In genomic region chr22:19143967-19144400, GRCh38 we compare ENCODE assay signal across 6 cellular contexts. TPM values are rescaled to one million over a fixed set of nuclear protein-coding genes. Genes with fewer than 3 reads are reported as not detected.
DNase-seq lines count a peak whose midpoint lies in the region; ATAC-seq, FAIRE-seq and TF ChIP-seq lines count a peak whose summit lies in the region.

No MANE protein-coding gene starts in this region.

- H3K9me3 Mint-ChIP-seq in activated CD8-positive, alpha-beta memory T cell treated with anti-CD3 and anti-CD28 coated beads, Interleukin-2, amount 10 ng/mL, durations not matched to agents 7 days and 5 days (ENCODE audit: low read depth) = no peaks in the 10 kb centered on the region
- peaks cover 5% of the 10 kb centered on the region for H3K9me3 Mint-ChIP-seq in astrocyte (ENCODE audit: unreplicated experiment)
- H3K9me3 Mint-ChIP-seq in naive thymus-derived CD4-positive, alpha-beta T cell = no peaks in the 10 kb centered on the region

- H3K9ac ChIP-seq in astrocyte (ENCODE audit: low read length) = peak overlapping the region; percentile 96

- H4K20me1 ChIP-seq in astrocyte (ENCODE audit: insufficient read depth, low read length) = peaks cover 28% of the 10 kb centered on the region

- FAIRE-seq in astrocyte (lab: Jason Lieb, UNC) = no peak

- POLR2A ChIA-PET in naive thymus-derived CD4-positive, alpha-beta T cell (lab: Charles Lee) = interaction anchor here (0.9 to 2.1 kb wide), 8 partner anchors 21 to 1066 kb away, joined by 3 to 13 read pairs (median 4); partner anchors contain the start of genes DGCR2 and PEX26

- H3K9me3 ChIP-seq in astrocyte (ENCODE audit: insufficient read depth, low read depth, low read length) = no peaks in the 10 kb centered on the region
- H3K9me3 ChIP-seq in naive thymus-derived CD4-positive, alpha-beta T cell (ENCODE audit: control insufficient read depth in 2 of 3, low read length in 3 of 3) = no peaks in the 10 kb centered on the region

- peaks cover 19% of the 10 kb centered on the region for H3K4me1 Mint-ChIP-seq in activated CD8-positive, alpha-beta memory T cell treated with anti-CD3 and anti-CD28 coated beads, Interleukin-2, amount 10 ng/mL, durations not matched to agents 7 days and 5 days
- peaks cover 4% of the 10 kb centered on the region for H3K4me1 Mint-ChIP-seq in astrocyte (ENCODE audit: low read depth, unreplicated experiment)
- H3K4me1 Mint-ChIP-seq in naive thymus-derived CD4-positive, alpha-beta T cell = peaks cover 8 to 32% (median 18%) of the 10 kb centered on the region in 7 donors

- peak; percentile 35 for ATAC-seq in activated CD8-positive, alpha-beta memory T cell treated with anti-CD3 and anti-CD28 coated beads, Interleukin-2, amount 10 ng/mL, durations not matched to agents 7 days and 5 days
- ATAC-seq in naive thymus-derived CD4-positive, alpha-beta T cell = no peak
- no peak for ATAC-seq in HG03460 (IDR thresholded peaks at IDR 0.05; ENCODE audit: unreplicated experiment)

- peaks cover 24% of the 10 kb centered on the region for H3K27me3 Mint-ChIP-seq in activated CD8-positive, alpha-beta memory T cell treated with anti-CD3 and anti-CD28 coated beads, Interleukin-2, amount 10 ng/mL, durations not matched to agents 7 days and 5 days
- H3K27me3 Mint-ChIP-seq in astrocyte (ENCODE audit: low read depth, unreplicated experiment) = peaks cover 30% of the 10 kb centered on the region
- peaks cover 9 to 33% (median 11%) of the 10 kb centered on the region in 5 donors for H3K27me3 Mint-ChIP-seq in naive thymus-derived CD4-positive, alpha-beta T cell

- no peak for TF ChIP-seq CTCF in astrocyte (IDR thresholded peaks at IDR 0.05; ENCODE audit: insufficient read depth, low read depth, low read length)

- peaks cover 18% of the 10 kb centered on the region for H3K27me3 ChIP-seq in astrocyte (ENCODE audit: insufficient read depth, low read length)
- H3K27me3 ChIP-seq in naive thymus-derived CD4-positive, alpha-beta T cell (ENCODE audit: control insufficient read depth in 2 of 2, insufficient read depth in 2 of 2, low read length in 2 of 2) = peaks cover 0 to 1% of the 10 kb centered on the region in 2 donors

- peaks cover 22% of the 10 kb centered on the region for H3K79me2 ChIP-seq in astrocyte (ENCODE audit: insufficient read depth, low read length)

- H3K36me3 Mint-ChIP-seq in activated CD8-positive, alpha-beta memory T cell treated with anti-CD3 and anti-CD28 coated beads, Interleukin-2, amount 10 ng/mL, durations not matched to agents 7 days and 5 days = peaks cover 6% of the 10 kb centered on the region
- H3K36me3 Mint-ChIP-seq in astrocyte (ENCODE audit: low read depth, unreplicated experiment) = peaks cover 16% of the 10 kb centered on the region
- H3K36me3 Mint-ChIP-seq in naive thymus-derived CD4-positive, alpha-beta T cell = peaks cover 0 to 12% (median 9%) of the 10 kb centered on the region in 5 donors

- peak overlapping the region; percentile 86 for H2AFZ ChIP-seq in astrocyte (ENCODE audit: low read depth, low read length)

- CTCF ChIA-PET in activated CD8-positive, alpha-beta memory T cell treated with anti-CD3 and anti-CD28 coated beads, Interleukin-2, amount 10 ng/mL, durations not matched to agents 7 days and 5 days (lab: Charles Lee) = interaction anchor here (0.8 to 3.7 kb wide), 32 partner anchors 8 to 486 kb away, joined by 3 to 17 read pairs (median 4); partner anchors contain the start of genes CDC45, DGCR2, DGCR6 and SLC25A1
- CTCF ChIA-PET in naive thymus-derived CD4-positive, alpha-beta T cell (lab: Charles Lee) = interaction anchor here (1.7 to 1.8 kb wide), 2 partner anchors 32 to 38 kb away, joined by 6 to 9 read pairs; no protein-coding TSS in a partner anchor

- peak overlapping the region; percentile 96 for H3K27ac Mint-ChIP-seq in activated CD8-positive, alpha-beta memory T cell treated with anti-CD3 and anti-CD28 coated beads, Interleukin-2, amount 10 ng/mL, durations not matched to agents 7 days and 5 days
- H3K27ac Mint-ChIP-seq in astrocyte (ENCODE audit: unreplicated experiment) = peak overlapping the region; percentile 88
- H3K27ac Mint-ChIP-seq in naive thymus-derived CD4-positive, alpha-beta T cell = peak overlapping the region; percentile 91 to 99 (median 97)

- peaks cover 21% of the 10 kb centered on the region for H3K36me3 ChIP-seq in astrocyte (ENCODE audit: insufficient read depth, low read length)
- peaks cover 0 to 40% (median 0%) of the 10 kb centered on the region in 3 experiments for H3K36me3 ChIP-seq in naive thymus-derived CD4-positive, alpha-beta T cell (ENCODE audit: control insufficient read depth in 2 of 3, insufficient read depth in 3 of 3, low read length in 3 of 3)

- peak; percentile 75 for DNase-seq in activated CD8-positive, alpha-beta memory T cell treated with anti-CD3 and anti-CD28 coated beads, Interleukin-2, amount 10 ng/mL, durations not matched to agents 7 days and 5 days
- no peak for DNase-seq in activated CD8-positive, alpha-beta memory T cell treated with anti-CD3 and anti-CD28 coated beads for 24 hours
- peak; percentile 12 for DNase-seq in astrocyte (ENCODE audit: low read depth)
- DNase-seq in naive thymus-derived CD4-positive, alpha-beta T cell = peak in 6 of 9 donors; percentile 8 to 40 (median 26)
- no peak for DNase-seq in NCI-H1694 (lab: John Stamatoyannopoulos, UW)

- peak overlapping the region; percentile 95 for H3K4me3 Mint-ChIP-seq in activated CD8-positive, alpha-beta memory T cell treated with anti-CD3 and anti-CD28 coated beads, Interleukin-2, amount 10 ng/mL, durations not matched to agents 7 days and 5 days
- H3K4me3 Mint-ChIP-seq in astrocyte (ENCODE audit: unreplicated experiment) = peak overlapping the region; percentile 99
- peak overlapping the region; percentile 84 to 99 (median 98) for H3K4me3 Mint-ChIP-seq in naive thymus-derived CD4-positive, alpha-beta T cell

- peak overlapping the region; percentile 66 for H3K27ac ChIP-seq in astrocyte (ENCODE audit: low read depth, low read length)
- H3K27ac ChIP-seq in naive thymus-derived CD4-positive, alpha-beta T cell (ENCODE audit: low read depth, low read length) = peak overlapping the region; percentile 93

- no peaks in the 10 kb centered on the region for H3K4me1 ChIP-seq in astrocyte (ENCODE audit: insufficient read depth, low read length)
- H3K4me1 ChIP-seq in naive thymus-derived CD4-positive, alpha-beta T cell (ENCODE audit: control insufficient read depth in 2 of 2, insufficient read depth in 2 of 2, low read length in 2 of 2) = no peaks in the 10 kb centered on the region

- peak overlapping the region; percentile 90 for H3K4me3 ChIP-seq in astrocyte (ENCODE audit: insufficient read depth, low read depth, low read length)
- peak overlapping the region; percentile 83 for H3K4me3 ChIP-seq in naive thymus-derived CD4-positive, alpha-beta T cell (ENCODE audit: low read length)

- intact Hi-C loops in naive thymus-derived CD4-positive, alpha-beta T cell (cut with micrococcal nuclease) = loop anchor here (1.0 to 10.0 kb wide), 10 partner anchors 22 to 971 kb away; partner anchors contain the start of genes CDC45 (in 2 of the 2), DGCR2 (in 2 of the 2), SLC25A1 (in 2 of the 2) and UFD1 (in 2 of the 2)

- H3K4me2 ChIP-seq in astrocyte (ENCODE audit: low read length) = peak overlapping the region; percentile 96

RNA-seq across cellular contexts. Expression of gene ESS2, which starts 0.5 kb away (rescaled TPM):
- 10 to 100 TPM; 19.8 to 21.4 TPM for total RNA-seq in activated CD8-positive, alpha-beta memory T cell treated with anti-CD3 and anti-CD28 coated beads, Interleukin-2, amount 10 ng/mL, durations not matched to agents 7 days and 5 days
- total RNA-seq in astrocyte = 16.0 and 16.1 TPM in 2 replicates
- 10 to 100 TPM; 18.3 to 51.6 (median 20.6) TPM for total RNA-seq in naive thymus-derived CD4-positive, alpha-beta T cell
- 10 to 100 TPM in 1 of 2 donors, 1 to 10 TPM in 1; 8.4 to 13.9 TPM for polyA plus RNA-seq in naive thymus-derived CD4-positive, alpha-beta T cell

RNA-seq across cellular contexts. Expression of gene GSC2, which starts 6.1 kb away (rescaled TPM):
- total RNA-seq in activated CD8-positive, alpha-beta memory T cell treated with anti-CD3 and anti-CD28 coated beads, Interleukin-2, amount 10 ng/mL, durations not matched to agents 7 days and 5 days = not detected
- total RNA-seq in astrocyte = not detected in 2 replicates
- not detected for total RNA-seq in naive thymus-derived CD4-positive, alpha-beta T cell
- not detected for polyA plus RNA-seq in naive thymus-derived CD4-positive, alpha-beta T cell

RNA-seq across cellular contexts. Expression of gene TSSK2, which starts 12.9 kb away (rescaled TPM):
- not detected for total RNA-seq in activated CD8-positive, alpha-beta memory T cell treated with anti-CD3 and anti-CD28 coated beads, Interleukin-2, amount 10 ng/mL, durations not matched to agents 7 days and 5 days
- total RNA-seq in astrocyte = not detected in 2 replicates
- total RNA-seq in naive thymus-derived CD4-positive, alpha-beta T cell = under 1 TPM in 1 of 5 experiments, not detected in 4; 0.42 TPM
- not detected for polyA plus RNA-seq in naive thymus-derived CD4-positive, alpha-beta T cell

RNA-seq across cellular contexts. Expression of gene DGCR2, which starts 21.8 kb away (rescaled TPM):
- total RNA-seq in activated CD8-positive, alpha-beta memory T cell treated with anti-CD3 and anti-CD28 coated beads, Interleukin-2, amount 10 ng/mL, durations not matched to agents 7 days and 5 days = 10 to 100 TPM; 27.8 TPM
- total RNA-seq in astrocyte = 48.4 and 49.4 TPM in 2 replicates
- 10 to 100 TPM; 38.8 to 79.1 (median 50.4) TPM for total RNA-seq in naive thymus-derived CD4-positive, alpha-beta T cell
- polyA plus RNA-seq in naive thymus-derived CD4-positive, alpha-beta T cell = 10 to 100 TPM; 46.2 to 81.9 TPM

RNA-seq across cellular contexts. Expression of gene SLC25A1, which starts 34.6 kb away (rescaled TPM):
- 10 to 100 TPM; 60.6 to 68.1 TPM for total RNA-seq in activated CD8-positive, alpha-beta memory T cell treated with anti-CD3 and anti-CD28 coated beads, Interleukin-2, amount 10 ng/mL, durations not matched to agents 7 days and 5 days
- total RNA-seq in astrocyte = 84.5 and 97.9 TPM in 2 replicates
- 10 to 100 TPM; 19.3 to 34.0 (median 30.7) TPM for total RNA-seq in naive thymus-derived CD4-positive, alpha-beta T cell
- polyA plus RNA-seq in naive thymus-derived CD4-positive, alpha-beta T cell = 10 to 100 TPM; 39.4 to 66.5 TPM

Comparison
In these comparisons a context has a peak if more than half of its experiments do, and no peak if none do; other contexts are left out.
1. DNase-seq: peak in activated CD8-positive, alpha-beta memory T cell treated with anti-CD3 and anti-CD28 coated beads, Interleukin-2, amount 10 ng/mL, durations not matched to agents 7 days and 5 days (single experiment), astrocyte (single experiment) and naive thymus-derived CD4-positive, alpha-beta T cell (6 of 9); none in activated CD8-positive, alpha-beta memory T cell treated with anti-CD3 and anti-CD28 coated beads for 24 hours (single experiment) and NCI-H1694 (single experiment).
2. Peak in every context shown above with its lines, with median percentiles within 50 percentile points of each other: H3K27ac Mint-ChIP-seq and H3K4me3 Mint-ChIP-seq.